ENCODE assay signal across 16 cellular contexts in the genomic region with DNA sequence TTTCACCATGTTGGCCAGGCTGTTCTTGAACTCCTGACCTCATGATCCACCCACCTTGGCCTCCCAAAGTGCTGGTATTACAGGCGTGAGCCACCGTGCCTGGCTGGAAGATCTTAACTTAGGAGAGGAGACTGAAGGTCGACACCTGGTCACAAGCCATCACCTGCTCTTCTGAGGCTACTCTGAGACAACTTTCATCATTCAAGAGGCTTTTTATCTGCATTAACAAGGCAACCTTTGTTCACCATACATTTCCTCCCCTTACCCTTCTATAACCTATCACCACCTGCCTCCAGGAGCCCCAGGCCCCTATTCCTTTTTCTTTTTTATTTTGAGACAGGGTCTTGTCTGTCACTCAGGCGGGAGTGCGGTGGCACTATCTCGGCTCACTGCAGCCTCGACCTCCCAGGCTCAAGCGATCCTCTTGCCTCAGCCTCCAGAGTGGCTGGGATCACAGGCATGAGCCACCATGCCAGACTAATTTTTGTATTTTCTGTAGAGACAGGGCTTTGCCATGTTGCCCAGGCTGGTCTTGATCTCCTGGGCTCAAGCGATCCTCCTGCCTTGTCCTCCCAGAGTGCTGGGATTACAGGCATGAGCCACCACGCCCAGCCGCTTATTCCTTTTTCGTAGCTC. TPM values are rescaled to one million over a fixed set of nuclear protein-coding genes. Genes with fewer than 3 reads are reported as not detected.
DNase-seq lines count a peak whose midpoint lies in the region; ATAC-seq and TF ChIP-seq lines count a peak whose summit lies in the region.
"Had no signal": no experiment of that assay in that cellular context is flagged by ENCODE, and none has a peak within 500 bp of the region (broad histone marks: within the 10 kb centered on the region; RNA-seq: fewer than 3 reads in every experiment).

No MANE protein-coding gene starts in this region.

- H3K4me3 Mint-ChIP-seq in activated naive CD4-positive, alpha-beta T cell treated with anti-CD3 and anti-CD28 coated beads for 36 hours: peak overlapping the region; percentile 32
- H3K4me3 Mint-ChIP-seq in T-cell: peak overlapping the region; percentile 17 to 90 (median 17)
- H3K4me3 Mint-ChIP-seq in stimulated activated naive CD8-positive, alpha-beta T cell treated with anti-CD3 and anti-CD28 coated beads, Interleukin-15, amount 100 ng/mL, for 72 hours: peak overlapping the region; percentile 63 to 77
- H3K4me3 Mint-ChIP-seq: nephron had no signal

- H3K9me3 Mint-ChIP-seq in activated naive CD4-positive, alpha-beta T cell treated with anti-CD3 and anti-CD28 coated beads for 36 hours: no peaks in the 10 kb centered on the region
- no peaks in the 10 kb centered on the region for H3K9me3 Mint-ChIP-seq in T-cell
- H3K9me3 Mint-ChIP-seq in stimulated activated naive CD8-positive, alpha-beta T cell treated with anti-CD3 and anti-CD28 coated beads, Interleukin-15, amount 100 ng/mL, for 72 hours: no peaks in the 10 kb centered on the region
- H3K9me3 Mint-ChIP-seq: nephron had no signal

- peaks cover 77% of the 10 kb centered on the region for H3K4me1 Mint-ChIP-seq in activated naive CD4-positive, alpha-beta T cell treated with anti-CD3 and anti-CD28 coated beads for 36 hours (ENCODE audit: low read depth)
- peaks cover 77 to 88% (median 82%) of the 10 kb centered on the region in 3 donors for H3K4me1 Mint-ChIP-seq in T-cell
- H3K4me1 Mint-ChIP-seq in stimulated activated naive CD8-positive, alpha-beta T cell treated with anti-CD3 and anti-CD28 coated beads, Interleukin-15, amount 100 ng/mL, for 72 hours: peaks cover 85% of the 10 kb centered on the region

- H3K9me3 ChIP-seq in iPS-20b (ENCODE audit: insufficient read depth, low read depth, low read length) (no peaks in the 10 kb centered on the region), body of pancreas (no peaks in the 10 kb centered on the region)
- H3K9me3 ChIP-seq: prostate gland had no signal

- DNase-seq in activated naive CD4-positive, alpha-beta T cell treated with anti-CD3 and anti-CD28 coated beads for 36 hours: no peak
- DNase-seq in activated naive CD4-positive, alpha-beta T cell treated with Interleukin-2 at 50 U/mL for 16 hours: no peak
- DNase-seq in T-cell (no peak), foreskin fibroblast (no peak), body of pancreas (no peak)
- DNase-seq in stimulated activated naive CD8-positive, alpha-beta T cell treated with anti-CD3 and anti-CD28 coated beads, Interleukin-15, amount 100 ng/mL, for 72 hours: no peak
- DNase-seq: activated CD8-positive, alpha-beta memory T cell treated with anti-CD3 and anti-CD28 coated beads, Interleukin-2, amount 50 U/mL, for 4 hours; Karpas-422; NCI-H1105 treated with DMSO at 0.1 percent for 48 hours; NCI-H2171 treated with DMSO at 0.1 percent for 48 hours; WERI-Rb-1 had no signal

- POLR2A ChIA-PET in T-cell (lab: Charles Lee): interaction anchor here in 1 of 2 donors (0.6 to 1.3 kb wide), 2 partner anchors 41 to 324 kb away, joined by 3 to 7 read pairs; no protein-coding TSS in a partner anchor

- peaks cover 37% of the 10 kb centered on the region for H3K36me3 Mint-ChIP-seq in activated naive CD4-positive, alpha-beta T cell treated with anti-CD3 and anti-CD28 coated beads for 36 hours (ENCODE audit: low read depth)
- H3K36me3 Mint-ChIP-seq in T-cell: peaks cover 21% of the 10 kb centered on the region

- H3K27me3 ChIP-seq in iPS-20b (ENCODE audit: insufficient read depth, low read length): peaks cover 22% of the 10 kb centered on the region; the same call in 1 of the 2 replicates
- no peaks in the 10 kb centered on the region for H3K27me3 ChIP-seq in body of pancreas

- H3K4me1 ChIP-seq in iPS-20b (ENCODE audit: insufficient read depth, low read length) (peaks cover 44% of the 10 kb centered on the region), body of pancreas (peaks cover 26% of the 10 kb centered on the region)

- H3K4me3 ChIP-seq in iPS-20b (ENCODE audit: low read length): no peak overlapping the region
- no peak overlapping the region for H3K4me3 ChIP-seq in foreskin fibroblast (ENCODE audit: low read depth in 1 of 2, low read length in 2 of 2)
- H3K4me3 ChIP-seq in body of pancreas: no peak overlapping the region
- H3K4me3 ChIP-seq: prostate gland had no signal

- peak overlapping the region; percentile 83 for H3K27ac Mint-ChIP-seq in activated naive CD4-positive, alpha-beta T cell treated with anti-CD3 and anti-CD28 coated beads for 36 hours
- H3K27ac Mint-ChIP-seq in T-cell: peak overlapping the region; percentile 63 to 91
- H3K27ac Mint-ChIP-seq in stimulated activated naive CD8-positive, alpha-beta T cell treated with anti-CD3 and anti-CD28 coated beads, Interleukin-15, amount 100 ng/mL, for 72 hours: peak overlapping the region; percentile 19 to 49
- H3K27ac Mint-ChIP-seq: nephron had no signal

- H3K36me3 ChIP-seq in iPS-20b (ENCODE audit: insufficient read depth, low read depth, low read length) (no peaks in the 10 kb centered on the region), body of pancreas (replicated peaks in 1 of 2; ENCODE audit: insufficient read depth in 1 of 2, low read depth in 2 of 2) (no peaks in the 10 kb centered on the region)
- H3K36me3 ChIP-seq: prostate gland, WERI-Rb-1 had no signal

- 93 to 94% methylated on average over 12 of the region's 12 CpGs for WGBS in body of pancreas, 2 donors

- ATAC-seq in T-cell (replicated peaks in 1 of 4): no peak
- no peak for ATAC-seq in stimulated activated naive CD8-positive, alpha-beta T cell treated with anti-CD3 and anti-CD28 coated beads, Interleukin-15, amount 100 ng/mL, for 72 hours
- ATAC-seq in HG03280 (IDR thresholded peaks at IDR 0.05; ENCODE audit: unreplicated experiment): no peak
- no peak for ATAC-seq in body of pancreas

- TF ChIP-seq CTCF in foreskin fibroblast (IDR thresholded peaks at IDR 0.05; ENCODE audit: low read depth, low read length) (no peak), body of pancreas (IDR thresholded peaks at IDR 0.05) (no peak)

- intact Hi-C loops in activated naive CD4-positive, alpha-beta T cell treated with anti-CD3 and anti-CD28 coated beads for 36 hours (cut with micrococcal nuclease): loop anchor here (10.0 kb wide), 4 partner anchors 334 to 636 kb away; a partner anchor contains a TSS
- intact Hi-C loops in body of pancreas (cut with DNase I): no loop called here

- H3K27ac ChIP-seq in iPS-20b (ENCODE audit: low read length): no peak overlapping the region
- H3K27ac ChIP-seq in body of pancreas: peak overlapping the region in 1 of 4 donors; percentile 93
- H3K27ac ChIP-seq: HL-60, WERI-Rb-1 had no signal

- H3K9ac ChIP-seq in iPS-20b (ENCODE audit: low read depth, low read length): peak overlapping the region; percentile 49; the same call in 1 of the 2 replicates

- TF ChIP-seq POLR2A in body of pancreas (IDR thresholded peaks at IDR 0.05): no peak

- CTCF ChIA-PET in activated naive CD4-positive, alpha-beta T cell treated with anti-CD3 and anti-CD28 coated beads for 36 hours (lab: Charles Lee): interaction anchor here (1.6 kb wide), 2 partner anchors 49 to 60 kb away, joined by 6 to 7 read pairs; no protein-coding TSS in a partner anchor
- CTCF ChIA-PET in T-cell (lab: Charles Lee): no interaction called here

- no peaks in the 10 kb centered on the region for H3K27me3 Mint-ChIP-seq in activated naive CD4-positive, alpha-beta T cell treated with anti-CD3 and anti-CD28 coated beads for 36 hours (ENCODE audit: low read depth)
- no peaks in the 10 kb centered on the region for H3K27me3 Mint-ChIP-seq in T-cell
- no peaks in the 10 kb centered on the region for H3K27me3 Mint-ChIP-seq in stimulated activated naive CD8-positive, alpha-beta T cell treated with anti-CD3 and anti-CD28 coated beads, Interleukin-15, amount 100 ng/mL, for 72 hours

RNA-seq across cellular contexts. Expression of a gene that starts 6.2 kb away (rescaled TPM):
- total RNA-seq in activated naive CD4-positive, alpha-beta T cell treated with anti-CD3 and anti-CD28 coated beads for 36 hours: 100 to 1,000 TPM; 171 to 174 TPM
- total RNA-seq in T-cell (100 to 1,000 TPM; 150 to 256 (median 161) TPM), body of pancreas (10 to 100 TPM; 24.9 to 25.7 TPM)

Comparison
In these comparisons a context has a peak if more than half of its experiments do, and no peak if none do; other contexts are left out.
1. H3K4me3 Mint-ChIP-seq: peak in every context shown above with its lines; median percentile 70 in stimulated activated naive CD8-positive, alpha-beta T cell treated with anti-CD3 and anti-CD28 coated beads, Interleukin-15, amount 100 ng/mL, for 72 hours; 32 in activated naive CD4-positive, alpha-beta T cell treated with anti-CD3 and anti-CD28 coated beads for 36 hours; 17 in T-cell.
2. RNA of a gene that starts 6.2 kb away (total RNA-seq): 171 to 174 TPM in activated naive CD4-positive, alpha-beta T cell treated with anti-CD3 and anti-CD28 coated beads for 36 hours and 150 to 256 TPM in T-cell; 24.9 to 25.7 TPM in body of pancreas; every median in the first group is over 4 times any median in the second.
3. Peak in every context shown above with its lines, with median percentiles within 50 percentile points of each other: H3K27ac Mint-ChIP-seq.